In genomic region chr15:63084806-63085205, GRCh38 we compare ENCODE assay signal across 22 cellular contexts.
"Had no signal": no experiment of that assay in that cellular context is flagged by ENCODE, and none has a peak within 500 bp of the region (broad histone marks: within the 10 kb centered on the region; RNA-seq: fewer than 3 reads in every experiment).

No MANE protein-coding gene starts in this region.

- H2AFZ ChIP-seq: hepatocyte had no signal

- H3K4me2 ChIP-seq: hepatocyte had no signal

- H3K9me3 ChIP-seq: lower lobe of right lung, pancreas, prostate gland, spleen, tibial nerve, uterus had no signal

- H3K4me1 ChIP-seq: prostate gland had no signal

- H3K27me3 ChIP-seq: hepatocyte, pancreas, tibial nerve, uterus had no signal

- H3K27ac ChIP-seq: hepatocyte, lower lobe of right lung, pancreas, prostate gland, spleen, tibial nerve had no signal

- DNase-seq: left ventricle myocardium superior; lower lobe of right lung; mammary epithelial cell; mesenchymal stem cell; naive thymus-derived CD8-positive, alpha-beta T cell; nucleus accumbens; pancreas; posterior cingulate gyrus; retina; right cardiac atrium; small intestine; spleen; stimulated activated CD4-positive, alpha-beta T cell treated with anti-CD3 and anti-CD28 coated beads, Interleukin-4, amount 100 ng/mL, for 24 hours; stimulated activated naive CD4-positive, alpha-beta T cell treated with Interleukin-2 at 50 U/mL for 16 hours; stimulated activated naive CD8-positive, alpha-beta T cell treated with anti-CD3 and anti-CD28 coated beads, Interleukin-15, amount 100 ng/mL, for 72 hours; substantia nigra; uterus had no signal

- H3K36me3 ChIP-seq: lower lobe of right lung, pancreas, prostate gland, spleen, tibial nerve, uterus had no signal

- H3K4me3 ChIP-seq: hepatocyte, lower lobe of right lung, pancreas, prostate gland, spleen, tibial nerve, uterus had no signal

- ATAC-seq: left ventricle myocardium superior; lower lobe of right lung; naive thymus-derived CD8-positive, alpha-beta T cell; pancreas; right cardiac atrium; sciatic nerve; stimulated activated effector memory CD8-positive, alpha-beta T cell treated with anti-CD3 and anti-CD28 coated beads, Interleukin-12 subunit alpha, Interleukin-12 subunit beta, amount 100 ng/mL, for 72 hours; stimulated activated naive CD8-positive, alpha-beta T cell treated with anti-CD3 and anti-CD28 coated beads, Interleukin-15, amount 100 ng/mL, for 72 hours had no signal

- FAIRE-seq: pancreas, small intestine had no signal

- H3K79me2 ChIP-seq: hepatocyte had no signal
